In the genomic region with DNA sequence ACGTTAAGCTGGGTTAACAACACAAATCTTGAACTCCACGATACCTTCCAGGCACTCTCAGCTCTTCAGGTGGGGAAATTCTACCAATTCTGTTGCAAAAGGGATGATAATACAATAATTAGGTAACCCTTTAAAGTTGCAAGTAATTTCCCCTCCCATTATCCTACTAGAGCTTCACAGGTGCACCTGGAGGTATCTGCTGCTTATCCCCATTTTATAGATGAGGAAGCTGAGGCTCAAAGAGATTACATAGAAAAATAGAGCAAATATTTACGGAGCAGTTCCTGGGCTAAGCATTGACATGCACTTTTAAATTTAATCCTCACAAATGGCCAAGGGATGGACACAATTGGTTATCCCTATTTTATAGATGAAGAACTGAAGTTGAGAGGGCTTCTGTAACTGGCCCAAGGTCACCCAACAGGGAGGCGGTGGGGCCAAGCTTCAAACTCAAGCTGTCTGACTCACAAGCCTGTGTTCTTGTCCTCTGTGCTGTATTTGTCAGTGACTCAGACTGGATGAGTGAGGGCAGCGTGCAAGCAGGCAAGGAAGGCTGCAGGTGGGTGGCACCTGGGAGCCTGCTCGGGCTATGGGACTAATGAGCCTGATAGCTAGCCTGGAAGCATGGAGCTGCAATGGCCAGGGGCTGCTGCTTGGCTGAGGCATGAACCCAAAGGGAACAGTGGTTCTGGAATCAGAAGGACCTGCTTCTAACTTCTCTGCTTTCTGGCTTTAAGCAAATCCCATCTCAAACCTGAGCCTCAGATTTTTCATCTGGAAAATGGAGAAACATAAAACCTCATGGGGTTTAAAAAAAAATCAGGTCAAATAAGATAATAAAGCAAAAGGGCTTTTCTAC, we compare ENCODE assay signal across 14 cellular contexts.
A peak's percentile ranks its signal among the peaks of the same experiment; 100 is the strongest.
DNase-seq lines count a peak whose midpoint lies in the region; ATAC-seq and TF ChIP-seq lines count a peak whose summit lies in the region.
"Had no signal": no experiment of that assay in that cellular context is flagged by ENCODE, and none has a peak within 500 bp of the region (broad histone marks: within the 10 kb centered on the region; RNA-seq: fewer than 3 reads in every experiment).

No MANE protein-coding gene starts in this region.

- TF ChIP-seq CTCF in AG10803 (conservative IDR thresholded peaks at IDR 0.05; ENCODE audit: low read length): no peak
- no peak for TF ChIP-seq CTCF in lower lobe of right lung (IDR thresholded peaks at IDR 0.05)

- no peak overlapping the region for H3K4me3 ChIP-seq in AG10803 (ENCODE audit: low read length)
- no peak overlapping the region for H3K4me3 ChIP-seq in lower lobe of right lung
- H3K4me3 ChIP-seq: body of pancreas, esophagus squamous epithelium had no signal

- H3K4me1 ChIP-seq in lower lobe of right lung: peaks cover 19% of the 10 kb centered on the region
- H3K4me1 ChIP-seq: body of pancreas had no signal

- ATAC-seq in lower lobe of right lung: no peak
- no peak for ATAC-seq in HG03432 (IDR thresholded peaks at IDR 0.05; ENCODE audit: unreplicated experiment)
- ATAC-seq: body of pancreas had no signal

- DNase-seq in AG10803 (ENCODE audit: low read depth): peak; percentile 29
- DNase-seq in M059J (ENCODE audit: low read depth): peak; percentile 82
- peak in 20 of 61 donors; percentile 7 to 71 (median 29) for DNase-seq in caudate nucleus (lab: John Stamatoyannopoulos, UW)
- no peak for DNase-seq in lower lobe of right lung
- DNase-seq in activated T-cell treated with anti-CD3 and anti-CD28 coated beads for 4 hours: no peak
- DNase-seq in ureter (ENCODE audit: low spot score): no peak
- DNase-seq in activated effector memory CD4-positive, alpha-beta T cell treated with Interleukin-2 at 50 U/mL for 16 hours: no peak
- DNase-seq: body of pancreas, C1 segment of cervical spinal cord, esophagus squamous epithelium, H7, NCI-H2227 treated with DMSO at 0.1 percent for 48 hours had no signal

- no peaks in the 10 kb centered on the region for H3K9me3 ChIP-seq in lower lobe of right lung
- H3K9me3 ChIP-seq: body of pancreas, esophagus squamous epithelium had no signal

- H3K27me3 ChIP-seq in lower lobe of right lung (ENCODE audit: low read depth): no peaks in the 10 kb centered on the region
- H3K27me3 ChIP-seq: body of pancreas, esophagus squamous epithelium had no signal

- intact Hi-C loops in lower lobe of right lung (cut with DNase I): loop anchor here (10.0 kb wide), 1 partner anchor 146 kb away; no protein-coding TSS in a partner anchor

- H3K27ac ChIP-seq in caudate nucleus (ENCODE audit: low read depth, low read length) (peak overlapping the region; percentile 21), lower lobe of right lung (peak overlapping the region; percentile 73)
- H3K27ac ChIP-seq: body of pancreas, VCaP had no signal

- H3K36me3 ChIP-seq in lower lobe of right lung: peaks cover 3% of the 10 kb centered on the region

Comparison
In these comparisons a context has a peak if more than half of its experiments do, and no peak if none do; other contexts are left out.
1. DNase-seq: peak in AG10803 (single experiment) and M059J (single experiment); none in lower lobe of right lung (single experiment), activated T-cell treated with anti-CD3 and anti-CD28 coated beads for 4 hours (single experiment), ureter (single experiment) and activated effector memory CD4-positive, alpha-beta T cell treated with Interleukin-2 at 50 U/mL for 16 hours (single experiment).